ENCODE assay signal across 13 cellular contexts in genomic region chr21:32382108-32382601, GRCh38. TPM values are rescaled to one million over a fixed set of nuclear protein-coding genes. Genes with fewer than 3 reads are reported as not detected.
DNase-seq lines count a peak whose midpoint lies in the region; ATAC-seq and TF ChIP-seq lines count a peak whose summit lies in the region.
"Had no signal": no experiment of that assay in that cellular context is flagged by ENCODE, and none has a peak within 500 bp of the region (broad histone marks: within the 10 kb centered on the region; RNA-seq: fewer than 3 reads in every experiment).

No MANE protein-coding gene starts in this region.

- H3K4me3 ChIP-seq in choroid plexus epithelial cell (ENCODE audit: low read depth, low read length), result no peak overlapping the region
- no peak overlapping the region for H3K4me3 ChIP-seq in BE2C (ENCODE audit: low read depth, low read length)
- H3K4me3 ChIP-seq in Caco-2 (ENCODE audit: low read depth, low read length), result no peak overlapping the region

- POLR2A ChIA-PET in Caco-2 (lab: Charles Lee), result no interaction called here

- ATAC-seq in GM21526 (IDR thresholded peaks at IDR 0.05; ENCODE audit: low FRiP score, unreplicated experiment), result no peak
- no peak for ATAC-seq in GM19467 (IDR thresholded peaks at IDR 0.05; ENCODE audit: unreplicated experiment)
- ATAC-seq: stimulated activated naive CD8-positive, alpha-beta T cell treated with anti-CD3 and anti-CD28 coated beads, Interleukin-15, Interleukin-2, amounts not matched to agents 100 U/mL and 50 U/mL, for 24 hours had no signal

- H3K36me3 Mint-ChIP-seq in osteocyte (ENCODE audit: unreplicated experiment) (peaks cover 53% of the 10 kb centered on the region), Caco-2 (ENCODE audit: insufficient read depth, unreplicated experiment) (peaks cover 78% of the 10 kb centered on the region)

- no peaks in the 10 kb centered on the region for H3K27me3 ChIP-seq in BE2C
- no peaks in the 10 kb centered on the region for H3K27me3 ChIP-seq in Caco-2 (replicated peaks; ENCODE audit: control insufficient read depth, insufficient read depth, low read length)

- H3K4me3 Mint-ChIP-seq in osteocyte (ENCODE audit: unreplicated experiment), result no peak overlapping the region
- no peak overlapping the region for H3K4me3 Mint-ChIP-seq in Caco-2 (ENCODE audit: unreplicated experiment)

- DNase-seq in DMS153 (lab: John Stamatoyannopoulos, UW) (peak; percentile 84), NCI-H2081 treated with DMSO at 0.1 percent for 48 hours (lab: John Stamatoyannopoulos, UW) (peak; percentile 10), choroid plexus epithelial cell (ENCODE audit: low read depth) (peak; percentile 71), osteocyte (ENCODE audit: extremely low spot score, unreplicated experiment) (no peak), BE2C (no peak), Caco-2 (no peak)
- DNase-seq: activated CD4-positive, alpha-beta T cell treated with anti-CD3 and anti-CD28 coated beads for 4 hours; DND-41; effector CD4-positive, alpha-beta T cell; SHP77 treated with DMSO at 0.1 percent for 48 hours; stimulated activated naive CD8-positive, alpha-beta T cell treated with anti-CD3 and anti-CD28 coated beads, Interleukin-15, Interleukin-2, amounts not matched to agents 100 U/mL and 50 U/mL, for 24 hours had no signal

- intact Hi-C loops in Caco-2 (cut with micrococcal nuclease; ENCODE audit: unreplicated experiment), result no loop called here

- CTCF ChIA-PET in Caco-2 (lab: Charles Lee), result no interaction called here

- H3K4me1 Mint-ChIP-seq in osteocyte (ENCODE audit: unreplicated experiment), result peaks cover 22% of the 10 kb centered on the region
- no peaks in the 10 kb centered on the region for H3K4me1 Mint-ChIP-seq in Caco-2 (ENCODE audit: low read depth, unreplicated experiment)

- H3K27ac Mint-ChIP-seq in osteocyte (ENCODE audit: unreplicated experiment) (peak overlapping the region; percentile 65), Caco-2 (ENCODE audit: unreplicated experiment) (no peak overlapping the region)

- no peak for TF ChIP-seq CTCF in choroid plexus epithelial cell (conservative IDR thresholded peaks at IDR 0.05; ENCODE audit: low read depth, low read length)
- TF ChIP-seq CTCF in osteocyte (IDR thresholded peaks at IDR 0.05), result no peak
- no peak for TF ChIP-seq CTCF in BE2C (IDR thresholded peaks at IDR 0.05; ENCODE audit: low read depth, low read length)
- TF ChIP-seq CTCF in Caco-2 (IDR thresholded peaks at IDR 0.05; ENCODE audit: insufficient read depth in 1 of 2, low read depth in 1 of 2, low read length in 1 of 2, severe bottlenecking in 1 of 2, unreplicated experiment in 1 of 2), result no peak

- BruUV-seq in Caco-2 (replicated peaks; lab: Mats Ljungman, UMichigan), result no TSS peak

- H3K27me3 Mint-ChIP-seq in osteocyte (ENCODE audit: unreplicated experiment) (no peaks in the 10 kb centered on the region), Caco-2 (ENCODE audit: insufficient read depth, unreplicated experiment) (no peaks in the 10 kb centered on the region)

- H3K4me1 ChIP-seq in BE2C (no peaks in the 10 kb centered on the region), Caco-2 (no peaks in the 10 kb centered on the region)

- H3K9me3 ChIP-seq in BE2C (no peaks in the 10 kb centered on the region), Caco-2 (no peaks in the 10 kb centered on the region)

- peaks cover 86% of the 10 kb centered on the region for H3K36me3 ChIP-seq in BE2C
- peaks cover 3% of the 10 kb centered on the region for H3K36me3 ChIP-seq in Caco-2 (ENCODE audit: control insufficient read depth, insufficient read depth, low read length)

- no peaks in the 10 kb centered on the region for H3K9me3 Mint-ChIP-seq in osteocyte (ENCODE audit: unreplicated experiment)
- H3K9me3 Mint-ChIP-seq in Caco-2 (ENCODE audit: unreplicated experiment), result no peaks in the 10 kb centered on the region

RNA-seq across cellular contexts. Expression of gene URB1, which starts 10.7 kb away (rescaled TPM):
- total RNA-seq in osteocyte, result 15.4 and 17.3 TPM in 2 replicates
- 23.1 TPM for polyA plus RNA-seq in BE2C (2012; ENCODE audit: insufficient read depth, insufficient read length, low read depth)
- total RNA-seq in Caco-2 (2022), result 17.1 and 21.1 TPM in 2 replicates

RNA-seq across cellular contexts. Expression of gene EVA1C, which starts 30.4 kb away (rescaled TPM):
- 3.0 and 3.2 TPM in 2 replicates for total RNA-seq in osteocyte
- not detected for polyA plus RNA-seq in BE2C (2012; ENCODE audit: insufficient read depth, insufficient read length, low read depth)
- total RNA-seq in Caco-2 (2022), result not detected in 2 replicates

Comparison
In these comparisons a context has a peak if more than half of its experiments do, and no peak if none do; other contexts are left out.
1. DNase-seq: peak in DMS153 (single experiment), NCI-H2081 treated with DMSO at 0.1 percent for 48 hours (single experiment) and choroid plexus epithelial cell (single experiment); none in osteocyte (single experiment), BE2C (single experiment) and Caco-2 (0 of 2).